8 cellular contexts compared by ENCODE assay signal in genomic region chr2:11343626-11344341, GRCh38. TPM values are rescaled to one million over a fixed set of nuclear protein-coding genes. Genes with fewer than 3 reads are reported as not detected.
A peak's percentile ranks its signal among the peaks of the same experiment; 100 is the strongest.
DNase-seq lines count a peak whose midpoint lies in the region; ATAC-seq and TF ChIP-seq lines count a peak whose summit lies in the region.

No MANE protein-coding gene starts in this region.

- TF ChIP-seq CTCF in adrenal gland (IDR thresholded peaks at IDR 0.05) (no peak), hepatocyte (IDR thresholded peaks at IDR 0.05; ENCODE audit: poor library complexity) (no peak), gastrocnemius medialis (IDR thresholded peaks at IDR 0.05 in 4 of 5, conservative IDR thresholded peaks at IDR 0.05 in 1 of 5) (no peak)

- H3K27ac ChIP-seq in adrenal gland, result peak overlapping the region; percentile 2 to 100 (median 96)
- peak overlapping the region; percentile 100 for H3K27ac ChIP-seq in hepatocyte
- H3K27ac ChIP-seq in gastrocnemius medialis, result peak overlapping the region; percentile 97 to 99 (median 98)

- peak overlapping the region; percentile 89 for H3K4me2 ChIP-seq in hepatocyte

- peak in 1 of 2 donors; percentile 63 for TF ChIP-seq POLR2A in adrenal gland (IDR thresholded peaks at IDR 0.05)
- peak; percentile 52 to 58 for TF ChIP-seq POLR2A in gastrocnemius medialis (IDR thresholded peaks at IDR 0.05)

- in situ Hi-C loops in SK-MEL-5 (cut with HindIII; ENCODE audit: low pct_unique_long_range_greater_than_20kb, low sequenced_read_pairs) (no loop called here), gastrocnemius medialis (cut with MboI; ENCODE audit: low sequenced_read_pairs in 4 of 4) (loop anchor here in 1 of 4 donors (10.0 kb wide), 1 partner anchor 61 kb away; no protein-coding TSS in a partner anchor)

- peaks cover 52% of the 10 kb centered on the region for H3K79me2 ChIP-seq in hepatocyte

- H3K9me3 ChIP-seq in adrenal gland (replicated peaks in 1 of 3) (no peaks in the 10 kb centered on the region), hepatocyte (ENCODE audit: low read depth) (no peaks in the 10 kb centered on the region), gastrocnemius medialis (no peaks in the 10 kb centered on the region)

- intact Hi-C loops in adrenal gland (cut with DNase I) (loop anchor here in 1 of 2 donors (5.0 kb wide), 1 partner anchor 64 kb away; no protein-coding TSS in a partner anchor), gastrocnemius medialis (cut with DNase I; ENCODE audit: low total_unique reads) (loop anchor here (1.0 to 5.0 kb wide), 5 partner anchors 27 to 188 kb away; partner anchors contain the start of gene SLC66A3)

- H3K27me3 ChIP-seq in adrenal gland (no peaks in the 10 kb centered on the region), hepatocyte (no peaks in the 10 kb centered on the region), gastrocnemius medialis (no peaks in the 10 kb centered on the region)

- peak; percentile 16 for DNase-seq in DMS153 (lab: John Stamatoyannopoulos, UW)
- DNase-seq in SK-MEL-5 (ENCODE audit: low read depth, low spot score), result peak; percentile 27
- DNase-seq in adrenal gland, result peak; percentile 42 to 69 (median 55)
- DNase-seq in hepatocyte (ENCODE audit: low spot score), result peak; percentile 63
- peak; percentile 38 to 57 for DNase-seq in gastrocnemius medialis
- no peak for DNase-seq in AML-193 (lab: John Stamatoyannopoulos, UW)

- no peaks in the 10 kb centered on the region for H3K9me2 ChIP-seq in hepatocyte (replicated peaks; ENCODE audit: insufficient read depth)

- H4K20me1 ChIP-seq in hepatocyte (ENCODE audit: insufficient read depth, poor library complexity, severe bottlenecking), result peaks cover 47% of the 10 kb centered on the region

- WGBS in adrenal gland, 4 donors, result 0 to 1% (median 0%) methylated on average over 5 to 56 of the region's 56 CpGs
- WGBS in hepatocyte (ENCODE audit: low lambda C conversion rate, missing lambda C conversion rate), result 0% methylated on average over 14 of the region's 56 CpGs

- H3K4me3 ChIP-seq in adrenal gland, result peak overlapping the region; percentile 31 to 78 (median 59)
- peak overlapping the region; percentile 92 for H3K4me3 ChIP-seq in hepatocyte
- peak overlapping the region; percentile 89 to 93 (median 90) for H3K4me3 ChIP-seq in gastrocnemius medialis

- peak overlapping the region; percentile 4 for H2AFZ ChIP-seq in hepatocyte

- H3K36me3 ChIP-seq in adrenal gland (replicated peaks in 1 of 2) (no peaks in the 10 kb centered on the region), hepatocyte (replicated peaks; ENCODE audit: insufficient read depth, low read depth) (no peaks in the 10 kb centered on the region), gastrocnemius medialis (no peaks in the 10 kb centered on the region)

- ATAC-seq in GM19468 (IDR thresholded peaks at IDR 0.05; ENCODE audit: extremely low read depth, unreplicated experiment), result peak; percentile 10
- ATAC-seq in HG03565 (IDR thresholded peaks at IDR 0.05; ENCODE audit: unreplicated experiment), result peak; percentile 20
- peak; percentile 31 to 43 for ATAC-seq in gastrocnemius medialis

- H3K4me1 ChIP-seq in adrenal gland (replicated peaks in 1 of 2), result peaks cover 10 to 42% of the 10 kb centered on the region in 2 donors
- H3K4me1 ChIP-seq in hepatocyte (ENCODE audit: insufficient read depth), result peaks cover 36% of the 10 kb centered on the region
- peaks cover 46% of the 10 kb centered on the region in 2 donors for H3K4me1 ChIP-seq in gastrocnemius medialis

RNA-seq across cellular contexts. Expression of gene ROCK2, which starts 0.7 kb away (rescaled TPM):
- 21.9 and 25.0 TPM in 2 replicates for total RNA-seq in SK-MEL-5 (2014; rRNA removed; shearing (Covaris generic))
- 15.1 and 23.6 TPM in 2 replicates for polyA plus RNA-seq in SK-MEL-5 (2015; cell fraction: cytosol; rRNA removed)
- polyA plus RNA-seq in SK-MEL-5 (2015; cell fraction: nucleus; rRNA removed), result 10.7 and 16.6 TPM in 2 replicates
- total RNA-seq in adrenal gland (10 to 100 TPM; 23.9 to 46.6 (median 28.7) TPM), hepatocyte (52.8 and 59.6 TPM in 2 replicates), gastrocnemius medialis (10 to 100 TPM; 42.0 to 85.4 (median 70.7) TPM)
- polyA plus RNA-seq in adrenal gland (10 to 100 TPM in 1 of 3 donors, 1 to 10 TPM in 2; 5.0 to 23.0 (median 7.6) TPM), hepatocyte (30.7 and 34.5 TPM in 2 replicates)

Comparison
In these comparisons a context has a peak if more than half of its experiments do, and no peak if none do; other contexts are left out.
1. DNase-seq: peak in DMS153 (single experiment), SK-MEL-5 (single experiment), adrenal gland (7 of 7), hepatocyte (single experiment) and gastrocnemius medialis (2 of 2); none in AML-193 (0 of 2).
2. Peak in every context shown above with its lines, with median percentiles within 50 percentile points of each other: ATAC-seq, H3K27ac ChIP-seq and H3K4me3 ChIP-seq.